Comparison of ENCODE assay signal across 34 cellular contexts in the genomic region with DNA sequence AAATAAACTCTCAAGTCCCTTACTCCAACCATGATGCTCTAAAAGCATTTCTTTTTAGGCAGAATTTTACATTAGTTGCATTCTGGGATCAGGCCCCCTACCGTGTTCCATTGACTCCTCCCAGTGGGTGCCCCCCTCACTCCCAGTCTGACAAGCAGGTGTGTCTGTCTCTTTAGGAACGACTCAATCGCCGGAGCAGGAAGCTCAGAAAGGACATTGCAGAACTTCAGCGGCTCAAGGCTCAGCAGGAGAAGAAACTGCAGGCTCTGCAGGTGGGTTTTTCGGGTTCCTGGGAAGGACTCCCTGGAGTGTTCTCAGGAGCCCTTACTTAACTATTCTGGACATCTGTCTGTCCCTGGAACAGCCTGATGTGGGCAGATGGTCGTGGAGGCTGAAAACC. TPM values are rescaled to one million over a fixed set of nuclear protein-coding genes. Genes with fewer than 3 reads are reported as not detected.
"Had no signal": no experiment of that assay in that cellular context is flagged by ENCODE, and none has a peak within 500 bp of the region (broad histone marks: within the 10 kb centered on the region; RNA-seq: fewer than 3 reads in every experiment).

No MANE protein-coding gene starts in this region.

- H3K9me3 Mint-ChIP-seq: activated CD4-positive, alpha-beta memory T cell treated with anti-CD3 and anti-CD28 coated beads, Interleukin-2, amount 10 ng/mL, durations not matched to agents 7 days and 5 days; activated CD4-positive, alpha-beta T cell treated with anti-CD3 and anti-CD28 coated beads, Interleukin-2, amount 10 ng/mL, durations not matched to agents 7 days and 5 days; activated T-cell treated with anti-CD3 and anti-CD28 coated beads, Interleukin-2, amount 50 U/mL, for 4 hours; activated T-helper 17 cell treated with anti-CD3 and anti-CD28 coated beads, Interleukin-2, amount 50 U/mL, for 72 hours; effector memory CD8-positive, alpha-beta T cell had no signal

- H3K9me3 ChIP-seq: esophagus squamous epithelium, gastroesophageal sphincter, heart right ventricle had no signal

- H3K36me3 ChIP-seq: brain microvascular endothelial cell, esophagus squamous epithelium, gastroesophageal sphincter, heart right ventricle had no signal

- H3K4me3 Mint-ChIP-seq: activated CD4-positive, alpha-beta memory T cell treated with anti-CD3 and anti-CD28 coated beads, Interleukin-2, amount 10 ng/mL, durations not matched to agents 7 days and 5 days; activated CD4-positive, alpha-beta T cell treated with anti-CD3 and anti-CD28 coated beads, Interleukin-2, amount 10 ng/mL, durations not matched to agents 7 days and 5 days; activated naive CD8-positive, alpha-beta T cell; activated T-cell treated with anti-CD3 and anti-CD28 coated beads, Interleukin-2, amount 50 U/mL, for 4 hours; activated T-helper 17 cell treated with anti-CD3 and anti-CD28 coated beads, Interleukin-2, amount 50 U/mL, for 72 hours; effector memory CD8-positive, alpha-beta T cell had no signal

- H3K36me3 Mint-ChIP-seq: activated naive CD8-positive, alpha-beta T cell had no signal

- H3K4me1 Mint-ChIP-seq: activated CD4-positive, alpha-beta T cell treated with anti-CD3 and anti-CD28 coated beads, Interleukin-2, amount 10 ng/mL, durations not matched to agents 7 days and 5 days; activated T-helper 17 cell treated with anti-CD3 and anti-CD28 coated beads, Interleukin-2, amount 50 U/mL, for 72 hours had no signal

- DNase-seq: activated CD4-positive, alpha-beta memory T cell treated with anti-CD3 and anti-CD28 coated beads, Interleukin-2, amount 10 ng/mL, durations not matched to agents 7 days and 5 days; activated CD4-positive, alpha-beta T cell treated with anti-CD3 and anti-CD28 coated beads for 1 hour; activated CD4-positive, alpha-beta T cell treated with anti-CD3 and anti-CD28 coated beads for 4 hours; activated CD4-positive, alpha-beta T cell treated with anti-CD3 and anti-CD28 coated beads, Interleukin-2, amount 10 ng/mL, durations not matched to agents 7 days and 5 days; activated CD4-positive, alpha-beta T cell treated with anti-CD3 and anti-CD28 coated beads, Interleukin-2, amount 50 U/mL, for 4 hours; activated effector memory CD4-positive, alpha-beta T cell treated with Interleukin-2 at 50 U/mL for 16 hours; activated gamma-delta T cell treated with Interleukin-2 at 50 U/mL for 16 hours; activated naive CD4-positive, alpha-beta T cell treated with anti-CD3 and anti-CD28 coated beads, Interleukin-2, amount 50 U/mL, for 16 hours; activated naive CD4-positive, alpha-beta T cell treated with Interleukin-2 at 50 U/mL for 16 hours; activated T-cell treated with anti-CD3 and anti-CD28 coated beads, Interleukin-2, amount 50 U/mL, for 4 hours; amniotic stem cell; anterior cingulate cortex; brain microvascular endothelial cell; cortex of kidney; dermis blood vessel endothelial cell; effector CD4-positive, alpha-beta T cell; effector memory CD8-positive, alpha-beta T cell; erythroblast; esophagus squamous epithelium; foreskin melanocyte; heart right ventricle; T-helper 2 cell had no signal

- H3K4me1 ChIP-seq: esophagus squamous epithelium, gastroesophageal sphincter, heart right ventricle had no signal

- H3K27ac ChIP-seq: brain microvascular endothelial cell, esophagus squamous epithelium, gastroesophageal sphincter, heart right ventricle had no signal

- ATAC-seq: activated T-cell treated with anti-CD3 and anti-CD28 coated beads, Interleukin-2, amount 50 U/mL, for 4 hours; activated T-helper 17 cell treated with anti-CD3 and anti-CD28 coated beads, Interleukin-2, amount 50 U/mL, for 72 hours; effector memory CD8-positive, alpha-beta T cell; gastroesophageal sphincter; heart right ventricle had no signal

- H3K27ac Mint-ChIP-seq: activated CD4-positive, alpha-beta memory T cell treated with anti-CD3 and anti-CD28 coated beads, Interleukin-2, amount 10 ng/mL, durations not matched to agents 7 days and 5 days; activated CD4-positive, alpha-beta T cell treated with anti-CD3 and anti-CD28 coated beads, Interleukin-2, amount 10 ng/mL, durations not matched to agents 7 days and 5 days; activated naive CD8-positive, alpha-beta T cell; activated T-helper 17 cell treated with anti-CD3 and anti-CD28 coated beads, Interleukin-2, amount 50 U/mL, for 72 hours; effector memory CD8-positive, alpha-beta T cell had no signal

- H3K4me3 ChIP-seq: esophagus squamous epithelium, gastroesophageal sphincter, heart right ventricle had no signal

RNA-seq across cellular contexts. Expression of gene TRIM40, which starts 9.9 kb away (rescaled TPM):
- total RNA-seq: activated CD4-positive, alpha-beta memory T cell treated with anti-CD3 and anti-CD28 coated beads, Interleukin-2, amount 10 ng/mL, durations not matched to agents 7 days and 5 days; activated CD4-positive, alpha-beta T cell treated with anti-CD3 and anti-CD28 coated beads, Interleukin-2, amount 10 ng/mL, durations not matched to agents 7 days and 5 days; activated T-cell treated with anti-CD3 and anti-CD28 coated beads, Interleukin-2, amount 50 U/mL, for 4 hours; activated T-helper 17 cell treated with anti-CD3 and anti-CD28 coated beads, Interleukin-2, amount 50 U/mL, for 72 hours; astrocyte; bronchial epithelial cell; cardiac septum; chondrocyte; dermis blood vessel endothelial cell; esophagus squamous epithelium; fibroblast of lung; fibroblast of villous mesenchyme; gastroesophageal sphincter; glomerular endothelial cell; heart right ventricle; T-helper 1 cell treated with Interleukin-12 subunit alpha and Interleukin-12 subunit beta and Interleukin-4 antibody, amounts not matched to agents 30 ng/mL and 1 ng/mL, for 36 hours had no signal
- polyA plus RNA-seq: adipose tissue, fibroblast of lung, heart right ventricle had no signal

RNA-seq across cellular contexts. Expression of gene TRIM10, which starts 15.2 kb away (rescaled TPM):
- total RNA-seq: activated CD4-positive, alpha-beta T cell treated with anti-CD3 and anti-CD28 coated beads, Interleukin-2, amount 10 ng/mL, durations not matched to agents 7 days and 5 days; activated T-cell treated with anti-CD3 and anti-CD28 coated beads, Interleukin-2, amount 50 U/mL, for 4 hours; astrocyte; bronchial epithelial cell; chondrocyte; dermis blood vessel endothelial cell; esophagus squamous epithelium; fibroblast of lung; fibroblast of villous mesenchyme; glomerular endothelial cell; heart right ventricle had no signal
- polyA plus RNA-seq: adipose tissue, fibroblast of lung, heart right ventricle had no signal

RNA-seq across cellular contexts. Expression of gene TRIM15, which starts 17.5 kb away (rescaled TPM):
- total RNA-seq: activated CD4-positive, alpha-beta memory T cell treated with anti-CD3 and anti-CD28 coated beads, Interleukin-2, amount 10 ng/mL, durations not matched to agents 7 days and 5 days; activated CD4-positive, alpha-beta T cell treated with anti-CD3 and anti-CD28 coated beads, Interleukin-2, amount 10 ng/mL, durations not matched to agents 7 days and 5 days; activated T-helper 17 cell treated with anti-CD3 and anti-CD28 coated beads, Interleukin-2, amount 50 U/mL, for 72 hours; astrocyte; bronchial epithelial cell; cardiac septum; chondrocyte; dermis blood vessel endothelial cell; esophagus squamous epithelium; fibroblast of lung; fibroblast of villous mesenchyme; gastroesophageal sphincter; glomerular endothelial cell; heart right ventricle had no signal
- polyA plus RNA-seq: adipose tissue, fibroblast of lung, heart right ventricle had no signal

RNA-seq across cellular contexts. Expression of gene TRIM31, which starts 32.9 kb away (rescaled TPM):
- total RNA-seq: activated CD4-positive, alpha-beta memory T cell treated with anti-CD3 and anti-CD28 coated beads, Interleukin-2, amount 10 ng/mL, durations not matched to agents 7 days and 5 days; activated CD4-positive, alpha-beta T cell treated with anti-CD3 and anti-CD28 coated beads, Interleukin-2, amount 10 ng/mL, durations not matched to agents 7 days and 5 days; activated T-cell treated with anti-CD3 and anti-CD28 coated beads, Interleukin-2, amount 50 U/mL, for 4 hours; activated T-helper 17 cell treated with anti-CD3 and anti-CD28 coated beads, Interleukin-2, amount 50 U/mL, for 72 hours; astrocyte; bronchial epithelial cell; cardiac septum; chondrocyte; dermis blood vessel endothelial cell; fibroblast of lung; fibroblast of villous mesenchyme; gastroesophageal sphincter; glomerular endothelial cell; heart right ventricle; T-helper 1 cell treated with Interleukin-12 subunit alpha and Interleukin-12 subunit beta and Interleukin-4 antibody, amounts not matched to agents 30 ng/mL and 1 ng/mL, for 36 hours had no signal
- polyA plus RNA-seq: fibroblast of lung, heart right ventricle had no signal
